ENCODE assay signal across 3 cellular contexts in the genomic region with DNA sequence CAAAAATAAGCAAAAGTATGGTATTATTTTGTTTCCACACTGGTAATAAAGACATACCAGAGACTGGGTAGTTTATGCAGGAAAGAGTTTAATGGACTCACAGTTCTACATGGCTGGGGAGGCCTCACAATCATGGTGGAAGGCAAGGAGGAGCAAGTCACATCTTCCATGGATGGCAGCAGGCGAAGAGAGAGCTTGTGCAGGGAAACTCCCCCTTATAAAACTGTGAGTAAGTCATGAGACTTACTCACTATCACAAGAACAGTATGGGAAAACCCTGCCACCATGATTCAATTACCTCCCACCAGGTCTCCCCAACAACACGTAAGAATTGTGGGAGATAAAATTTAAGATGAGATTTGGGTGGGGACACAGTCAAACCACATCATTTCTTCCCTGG.
A peak's percentile ranks its signal among the peaks of the same experiment; 100 is the strongest.
DNase-seq lines count a peak whose midpoint lies in the region; ATAC-seq, FAIRE-seq and TF ChIP-seq lines count a peak whose summit lies in the region.
"Not testable (repeated sequence)": the region's sequence is repeated elsewhere in the genome, so short reads cannot be mapped to it uniquely, and the experiment has no call there.

No MANE protein-coding gene starts in this region.

- CTCF ChIA-PET in K562 (lab: Yijun Ruan, JAX; ENCODE audit: low intra/inter-chr PET ratio); mammary epithelial cell (lab: Charles Lee; ENCODE audit: low non-redundant PET): not testable (repeated sequence)

- TF ChIP-seq CTCF in K562 (IDR thresholded peaks at IDR 0.05 in 2 of 3, conservative IDR thresholded peaks at IDR 0.05 in 1 of 3; ENCODE audit: insufficient read depth in 2 of 3, low read depth in 1 of 3, low read length in 3 of 3); mammary epithelial cell (conservative IDR thresholded peaks at IDR 0.05 in 1 of 2, IDR thresholded peaks at IDR 0.05 in 1 of 2; ENCODE audit: extremely low read depth in 1 of 2, insufficient read depth in 1 of 2, low read depth in 1 of 2, low read length in 2 of 2): not testable (repeated sequence)

- intact Hi-C loops in K562 (cut with micrococcal nuclease); mammary epithelial cell (cut with micrococcal nuclease): not testable (repeated sequence)

- not testable (repeated sequence) for H3K36me3 Mint-ChIP-seq in activated T-helper 17 cell treated with anti-CD3 and anti-CD28 coated beads, Interleukin-2, amount 50 U/mL, for 72 hours (ENCODE audit: low read depth)

- H3K27ac ChIP-seq in K562 (ENCODE audit: extremely low read depth, low read depth, low read length); mammary epithelial cell (ENCODE audit: insufficient read depth, low read depth, low read length): not testable (repeated sequence)

- POLR2A ChIA-PET in K562 (lab: Yijun Ruan, JAX) = not testable (repeated sequence)

- H2AFZ ChIP-seq in K562 (ENCODE audit: low read depth, low read length); mammary epithelial cell (ENCODE audit: low read depth, low read length): not testable (repeated sequence)

- not testable (repeated sequence) for H3K4me3 Mint-ChIP-seq in activated T-helper 17 cell treated with anti-CD3 and anti-CD28 coated beads, Interleukin-2, amount 50 U/mL, for 72 hours

- ATAC-seq in activated T-helper 17 cell treated with anti-CD3 and anti-CD28 coated beads, Interleukin-2, amount 50 U/mL, for 72 hours (replicated peaks) = peak; percentile 59
- ATAC-seq in K562 = not testable (repeated sequence)

- not testable (repeated sequence) for H3K27me3 Mint-ChIP-seq in activated T-helper 17 cell treated with anti-CD3 and anti-CD28 coated beads, Interleukin-2, amount 50 U/mL, for 72 hours

- H3K4me2 ChIP-seq in K562 (ENCODE audit: insufficient read depth, low read length); mammary epithelial cell (ENCODE audit: insufficient read depth, low read depth, low read length): not testable (repeated sequence)

- in situ Hi-C loops in K562 (cut with MboI); mammary epithelial cell (cut with MboI; ENCODE audit: low sequenced_read_pairs in 2 of 2): not testable (repeated sequence)

- not testable (repeated sequence) for H3K9me3 Mint-ChIP-seq in activated T-helper 17 cell treated with anti-CD3 and anti-CD28 coated beads, Interleukin-2, amount 50 U/mL, for 72 hours

- 7% methylated on average over 2 of the region's 2 CpGs for whole genome bisulfite sequencing in K562 (ENCODE audit: insufficient coverage, low coverage, missing lambda C conversion rate)
- 6% methylated on average over 2 of the region's 2 CpGs for WGBS in mammary epithelial cell (ENCODE audit: low coverage, missing lambda C conversion rate)

- not testable (repeated sequence) for H3K9me1 ChIP-seq in K562 (ENCODE audit: control insufficient read depth, insufficient read depth, low read length)

- TF ChIP-seq POLR2A in K562 (conservative IDR thresholded peaks at IDR 0.05) = not testable (repeated sequence)

- TF ChIP-seq EP300 in K562 (IDR thresholded peaks at IDR 0.05; ENCODE audit: low read length) = not testable (repeated sequence)

- DNase-seq in K562 (ENCODE audit: extremely low read depth in 1 of 4, low spot score in 3 of 4) = not testable (repeated sequence)
- peak; percentile 4 for DNase-seq in mammary epithelial cell

- not testable (repeated sequence) for FAIRE-seq in K562 (lab: Jason Lieb, UNC)

- dilution Hi-C loops in mammary epithelial cell (cut with HindIII; ENCODE audit: low sequenced_read_pairs) = not testable (repeated sequence)

- not testable (repeated sequence) for H3K9me3 ChIP-seq in K562 (replicated peaks; ENCODE audit: control insufficient read depth, insufficient read depth, low read depth, low read length); mammary epithelial cell (replicated peaks; ENCODE audit: insufficient read depth, low read length)

- not testable (repeated sequence) for H3K27me3 ChIP-seq in K562 (ENCODE audit: control insufficient read depth in 2 of 2, insufficient read depth in 2 of 2, low read length in 2 of 2); mammary epithelial cell (ENCODE audit: insufficient read depth, low read length)

- not testable (repeated sequence) for H3K4me1 ChIP-seq in K562 (replicated peaks in 1 of 2; ENCODE audit: control insufficient read depth in 2 of 2, insufficient read depth in 2 of 2, low read length in 2 of 2); mammary epithelial cell (ENCODE audit: insufficient read depth, low read length)

- not testable (repeated sequence) for H3K79me2 ChIP-seq in K562 (ENCODE audit: control insufficient read depth, insufficient read depth, low read length); mammary epithelial cell (ENCODE audit: insufficient read depth, low read length)

- BruUV-seq in K562 (replicated peaks; lab: Mats Ljungman, UMichigan); mammary epithelial cell (replicated peaks; lab: Mats Ljungman, UMichigan): not testable (repeated sequence)

- not testable (repeated sequence) for H3K4me3 ChIP-seq in K562; mammary epithelial cell (replicated peaks in 1 of 3; ENCODE audit: insufficient read depth in 1 of 3, low read depth in 2 of 3, low read length in 3 of 3)

- H4K20me1 ChIP-seq in K562 (replicated peaks; ENCODE audit: control insufficient read depth, insufficient read depth, low read length); mammary epithelial cell (ENCODE audit: insufficient read depth, low read length): not testable (repeated sequence)

- H3K27ac Mint-ChIP-seq in activated T-helper 17 cell treated with anti-CD3 and anti-CD28 coated beads, Interleukin-2, amount 50 U/mL, for 72 hours = not testable (repeated sequence)

- not testable (repeated sequence) for TF ChIP-seq RAD21 in K562 (CRISPR knock-in tag; conservative IDR thresholded peaks at IDR 0.05 in 1 of 2, IDR thresholded peaks at IDR 0.05 in 1 of 2)

- not testable (repeated sequence) for H3K9ac ChIP-seq in K562 (ENCODE audit: insufficient read depth in 1 of 2, low read depth in 2 of 2, low read length in 2 of 2); mammary epithelial cell (ENCODE audit: insufficient read depth, low read length)

- H3K4me1 Mint-ChIP-seq in activated T-helper 17 cell treated with anti-CD3 and anti-CD28 coated beads, Interleukin-2, amount 50 U/mL, for 72 hours = not testable (repeated sequence)

- not testable (repeated sequence) for H3K36me3 ChIP-seq in K562 (ENCODE audit: control insufficient read depth, insufficient read depth, low read length); mammary epithelial cell (ENCODE audit: insufficient read depth, low read length)

TF ChIP-seq in K562, 482 proteins besides CTCF, POLR2A, EP300 and RAD21:
- TF ChIP-seq ZNF431 (CRISPR knock-in tag; IDR thresholded peaks at IDR 0.05) = peak; percentile 95
